In the genomic region with DNA sequence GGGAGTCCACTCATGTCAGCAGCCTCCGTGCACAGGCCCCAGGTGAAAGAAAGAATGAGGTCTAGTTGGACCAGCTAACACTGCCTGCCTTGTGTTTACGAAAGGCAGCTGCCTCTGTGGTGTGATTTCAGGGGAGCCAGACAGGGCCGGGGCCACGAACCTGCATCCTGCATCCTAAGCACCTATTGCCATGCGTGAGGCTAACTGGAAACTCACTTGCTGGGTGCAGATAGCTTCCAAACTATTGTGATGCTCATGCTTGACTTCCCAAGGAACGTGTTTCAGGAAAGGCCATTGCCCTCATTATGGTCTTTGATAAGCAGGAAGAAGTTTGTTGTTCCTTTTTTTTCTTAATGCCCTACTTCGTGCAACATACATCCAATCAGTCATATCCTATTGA, we compare ENCODE assay signal across 9 cellular contexts. TPM values are rescaled to one million over a fixed set of nuclear protein-coding genes. Genes with fewer than 3 reads are reported as not detected.
A peak's percentile ranks its signal among the peaks of the same experiment; 100 is the strongest.
DNase-seq lines count a peak whose midpoint lies in the region; ATAC-seq and TF ChIP-seq lines count a peak whose summit lies in the region.
"Had no signal": no experiment of that assay in that cellular context is flagged by ENCODE, and none has a peak within 500 bp of the region (broad histone marks: within the 10 kb centered on the region; RNA-seq: fewer than 3 reads in every experiment).

No MANE protein-coding gene starts in this region.

- H3K27ac ChIP-seq in DOHH2 (ENCODE audit: low read depth, low read length), result no peak overlapping the region
- H3K27ac ChIP-seq in skeletal muscle tissue (ENCODE audit: low read depth, low read length), result peak overlapping the region; percentile 33

- H3K9ac ChIP-seq in skeletal muscle tissue (ENCODE audit: low read depth in 1 of 3, low read length in 3 of 3), result peak overlapping the region in 1 of 3 donors; percentile 25

- H3K9me3 ChIP-seq in DOHH2 (ENCODE audit: control insufficient read depth, insufficient read depth, low read length) (no peaks in the 10 kb centered on the region), skeletal muscle tissue (ENCODE audit: control insufficient read depth in 3 of 3, low read length in 3 of 3) (no peaks in the 10 kb centered on the region)

- peak overlapping the region; percentile 86 for H3K27ac Mint-ChIP-seq in activated CD4-positive, alpha-beta T cell treated with anti-CD3 and anti-CD28 coated beads, Interleukin-2, amount 10 ng/mL, durations not matched to agents 24 days and 14 days

- ATAC-seq in HG02870 (IDR thresholded peaks at IDR 0.05; ENCODE audit: unreplicated experiment) (no peak), esophagus mucosa (no peak)
- ATAC-seq: Panc1 had no signal

- no peaks in the 10 kb centered on the region for H4K20me1 ChIP-seq in DOHH2 (ENCODE audit: control insufficient read depth, insufficient read depth, low read depth, low read length)

- POLR2A ChIA-PET in GM10248 (lab: Yijun Ruan, JAX), result no interaction called here

- TF ChIP-seq CTCF in DOHH2 (IDR thresholded peaks at IDR 0.05; ENCODE audit: low read depth, low read length, poor library complexity, severe bottlenecking) (no peak), GM10248 (IDR thresholded peaks at IDR 0.05; ENCODE audit: control extremely low read depth, extremely low read depth, low read depth, missing control alignments) (no peak)

- H3K27me3 ChIP-seq in DOHH2 (ENCODE audit: control insufficient read depth, low read length) (no peaks in the 10 kb centered on the region), skeletal muscle tissue (ENCODE audit: control insufficient read depth in 3 of 3, insufficient read depth in 3 of 3, low read length in 3 of 3) (no peaks in the 10 kb centered on the region)

- peaks cover 31% of the 10 kb centered on the region for H3K79me2 ChIP-seq in DOHH2 (ENCODE audit: control insufficient read depth, low read length)

- H3K4me3 Mint-ChIP-seq in activated CD4-positive, alpha-beta T cell treated with anti-CD3 and anti-CD28 coated beads, Interleukin-2, amount 10 ng/mL, durations not matched to agents 24 days and 14 days, result peak overlapping the region; percentile 99

- no peaks in the 10 kb centered on the region for H3K27me3 Mint-ChIP-seq in activated CD4-positive, alpha-beta T cell treated with anti-CD3 and anti-CD28 coated beads, Interleukin-2, amount 10 ng/mL, durations not matched to agents 24 days and 14 days

- H3F3A ChIP-seq in DOHH2 (ENCODE audit: control insufficient read depth, insufficient read depth), result peaks cover 10% of the 10 kb centered on the region

- H3K4me3 ChIP-seq in DOHH2 (ENCODE audit: low read length) (no peak overlapping the region), skeletal muscle tissue (ENCODE audit: low read length in 3 of 3) (peak overlapping the region in 2 of 3 donors; percentile 24 to 35)

- H3K9me3 Mint-ChIP-seq in activated CD4-positive, alpha-beta T cell treated with anti-CD3 and anti-CD28 coated beads, Interleukin-2, amount 10 ng/mL, durations not matched to agents 24 days and 14 days, result peaks cover 5% of the 10 kb centered on the region

- intact Hi-C loops in activated CD4-positive, alpha-beta T cell treated with anti-CD3 and anti-CD28 coated beads, Interleukin-2, amount 10 ng/mL, durations not matched to agents 24 days and 14 days (cut with micrococcal nuclease), result loop anchor here (10.0 kb wide), 1 partner anchor 348 kb away; the partner anchor contains the start of gene ACSL1

- H3K36me3 Mint-ChIP-seq in activated CD4-positive, alpha-beta T cell treated with anti-CD3 and anti-CD28 coated beads, Interleukin-2, amount 10 ng/mL, durations not matched to agents 24 days and 14 days (ENCODE audit: low read depth), result peaks cover 39% of the 10 kb centered on the region

- peak; percentile 83 for DNase-seq in activated CD4-positive, alpha-beta T cell treated with anti-CD3 and anti-CD28 coated beads, Interleukin-2, amount 10 ng/mL, durations not matched to agents 24 days and 14 days
- DNase-seq in dermis blood vessel endothelial cell, result peak; percentile 24
- no peak for DNase-seq in GM10248 (ENCODE audit: extremely low spot score)
- no peak for DNase-seq in SHP77 treated with DMSO at 0.1 percent for 48 hours (lab: John Stamatoyannopoulos, UW)

- peaks cover 43% of the 10 kb centered on the region for H3K4me1 ChIP-seq in DOHH2 (ENCODE audit: control insufficient read depth, low read length)
- H3K4me1 ChIP-seq in skeletal muscle tissue (ENCODE audit: control insufficient read depth in 3 of 3, insufficient read depth in 3 of 3, low read length in 3 of 3), result peaks cover 34 to 47% (median 36%) of the 10 kb centered on the region in 3 donors

- 0 out of 2 replicates have a peak, but pooled peaks cover 2% of the 10 kb centered on the region for H3K9me2 ChIP-seq in DOHH2 (replicated peaks; ENCODE audit: control insufficient read depth, low read length)

- CTCF ChIA-PET in GM10248 (lab: Yijun Ruan, JAX), result interaction anchor here (1.0 to 1.7 kb wide), 5 partner anchors 15 to 212 kb away, joined by 3 to 7 read pairs (median 5); no protein-coding TSS in a partner anchor

- peaks cover 53% of the 10 kb centered on the region for H3K4me1 Mint-ChIP-seq in activated CD4-positive, alpha-beta T cell treated with anti-CD3 and anti-CD28 coated beads, Interleukin-2, amount 10 ng/mL, durations not matched to agents 24 days and 14 days

- H3K4me2 ChIP-seq in DOHH2 (ENCODE audit: low read length), result peak overlapping the region; percentile 91

- H3K36me3 ChIP-seq in DOHH2 (ENCODE audit: control insufficient read depth, low read length), result peaks cover 5% of the 10 kb centered on the region; the same call in 1 of the 2 replicates
- peaks cover 0 to 6% (median 0%) of the 10 kb centered on the region in 3 donors for H3K36me3 ChIP-seq in skeletal muscle tissue (ENCODE audit: control insufficient read depth in 3 of 3, insufficient read depth in 3 of 3, low read length in 3 of 3)

RNA-seq across cellular contexts. Expression of gene IRF2, which starts 2.3 kb away (rescaled TPM):
- total RNA-seq in activated CD4-positive, alpha-beta T cell treated with anti-CD3 and anti-CD28 coated beads, Interleukin-2, amount 10 ng/mL, durations not matched to agents 24 days and 14 days, result 48.7 and 50.0 TPM in 2 replicates
- 27.4 and 31.8 TPM in 2 replicates for total RNA-seq in dermis blood vessel endothelial cell
- total RNA-seq in skeletal muscle tissue, result 18.8 TPM
- total RNA-seq in esophagus mucosa, result 19.1 TPM

Comparison
In these comparisons a context has a peak if more than half of its experiments do, and no peak if none do; other contexts are left out.
1. DNase-seq: peak in activated CD4-positive, alpha-beta T cell treated with anti-CD3 and anti-CD28 coated beads, Interleukin-2, amount 10 ng/mL, durations not matched to agents 24 days and 14 days (single experiment) and dermis blood vessel endothelial cell (single experiment); none in GM10248 (single experiment) and SHP77 treated with DMSO at 0.1 percent for 48 hours (single experiment).